9 cellular contexts compared by ENCODE assay signal in the genomic region with DNA sequence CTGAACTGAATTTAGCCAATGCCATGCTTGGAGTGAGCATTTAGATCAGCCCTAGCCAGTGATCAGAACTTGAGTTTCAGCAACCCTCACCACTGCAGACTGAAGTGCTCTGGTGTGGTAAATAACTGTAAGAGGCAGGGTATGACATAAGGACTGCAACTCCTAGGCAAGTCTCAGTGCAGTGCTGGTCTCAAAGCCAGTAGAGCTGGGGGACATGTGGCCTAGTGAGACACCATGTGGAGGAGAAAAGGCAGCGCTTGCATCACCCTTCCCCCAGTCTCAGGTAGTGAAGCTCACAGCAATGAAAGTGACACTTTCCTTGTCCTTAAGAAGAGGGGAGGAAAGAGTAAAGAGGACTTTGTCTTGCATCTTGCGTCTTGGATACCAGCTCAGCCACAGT.
DNase-seq lines count a peak whose midpoint lies in the region; ATAC-seq and TF ChIP-seq lines count a peak whose summit lies in the region.
"Had no signal": no experiment of that assay in that cellular context is flagged by ENCODE, and none has a peak within 500 bp of the region (broad histone marks: within the 10 kb centered on the region; RNA-seq: fewer than 3 reads in every experiment).

No MANE protein-coding gene starts in this region.

- no peaks in the 10 kb centered on the region for H3K4me1 ChIP-seq in KMS-11 (ENCODE audit: low read depth, poor library complexity, severe bottlenecking)
- H3K4me1 ChIP-seq in naive thymus-derived CD4-positive, alpha-beta T cell (ENCODE audit: control insufficient read depth in 2 of 2, insufficient read depth in 2 of 2, low read length in 2 of 2), result no peaks in the 10 kb centered on the region
- H3K4me1 ChIP-seq in GM23248 (ENCODE audit: insufficient read depth), result no peaks in the 10 kb centered on the region
- H3K4me1 ChIP-seq: adrenal gland had no signal

- CTCF ChIA-PET in naive thymus-derived CD4-positive, alpha-beta T cell (lab: Charles Lee), result no interaction called here
- CTCF ChIA-PET in activated CD8-positive, alpha-beta memory T cell treated with anti-CD3 and anti-CD28 coated beads, Interleukin-2, amount 10 ng/mL, durations not matched to agents 7 days and 5 days (lab: Charles Lee), result no interaction called here

- H3K27ac Mint-ChIP-seq in naive thymus-derived CD4-positive, alpha-beta T cell, result no peak overlapping the region
- no peak overlapping the region for H3K27ac Mint-ChIP-seq in activated CD8-positive, alpha-beta memory T cell treated with anti-CD3 and anti-CD28 coated beads, Interleukin-2, amount 10 ng/mL, durations not matched to agents 7 days and 5 days

- H3K4me3 ChIP-seq in KMS-11 (IDR thresholded peaks at IDR 0.05; ENCODE audit: insufficient read depth, low read depth, low read length), result no peak overlapping the region
- no peak overlapping the region for H3K4me3 ChIP-seq in WERI-Rb-1 (ENCODE audit: low read depth, low read length)
- H3K4me3 ChIP-seq in naive thymus-derived CD4-positive, alpha-beta T cell (ENCODE audit: low read length), result no peak overlapping the region
- H3K4me3 ChIP-seq in GM23248, result no peak overlapping the region
- H3K4me3 ChIP-seq: adrenal gland had no signal

- peak; percentile 22 for ATAC-seq in naive thymus-derived CD4-positive, alpha-beta T cell
- ATAC-seq in activated CD8-positive, alpha-beta memory T cell treated with anti-CD3 and anti-CD28 coated beads, Interleukin-2, amount 10 ng/mL, durations not matched to agents 7 days and 5 days, result no peak

- H3K4me2 ChIP-seq in KMS-11, result no peak overlapping the region
- H3K4me2 ChIP-seq in GM23248 (ENCODE audit: unreplicated experiment), result no peak overlapping the region

- H3K9me2 ChIP-seq in GM23248 (ENCODE audit: insufficient read depth), result no peaks in the 10 kb centered on the region

- no peaks in the 10 kb centered on the region for H3K79me2 ChIP-seq in KMS-11 (ENCODE audit: insufficient read depth, low read depth)
- no peaks in the 10 kb centered on the region for H3K79me2 ChIP-seq in GM23248 (ENCODE audit: insufficient read depth)

- TF ChIP-seq CTCF in GM13977 (IDR thresholded peaks at IDR 0.05; ENCODE audit: extremely low read depth, insufficient read depth, missing control alignments) (peak; percentile 30), KMS-11 (conservative IDR thresholded peaks at IDR 0.05; ENCODE audit: low read depth, low read length) (0 out of 2 replicates have a peak, but pooled peaks have one; percentile 19), WERI-Rb-1 (IDR thresholded peaks at IDR 0.05; ENCODE audit: low read depth, low read length) (peak; percentile 87)

- no peaks in the 10 kb centered on the region for H3K36me3 Mint-ChIP-seq in naive thymus-derived CD4-positive, alpha-beta T cell
- H3K36me3 Mint-ChIP-seq in activated CD8-positive, alpha-beta memory T cell treated with anti-CD3 and anti-CD28 coated beads, Interleukin-2, amount 10 ng/mL, durations not matched to agents 7 days and 5 days, result no peaks in the 10 kb centered on the region

- H3K27me3 Mint-ChIP-seq in naive thymus-derived CD4-positive, alpha-beta T cell, result no peaks in the 10 kb centered on the region
- H3K27me3 Mint-ChIP-seq in activated CD8-positive, alpha-beta memory T cell treated with anti-CD3 and anti-CD28 coated beads, Interleukin-2, amount 10 ng/mL, durations not matched to agents 7 days and 5 days, result no peaks in the 10 kb centered on the region

- in situ Hi-C loops in GM13977 (cut with MboI; ENCODE audit: low pct_unique_long_range_greater_than_20kb, low sequenced_read_pairs, unreplicated experiment) (no loop called here), GM23248 (cut with MboI) (no loop called here)

- peaks cover 0 to 12% (median 3%) of the 10 kb centered on the region in 11 donors for H3K9me3 Mint-ChIP-seq in naive thymus-derived CD4-positive, alpha-beta T cell
- H3K9me3 Mint-ChIP-seq in activated CD8-positive, alpha-beta memory T cell treated with anti-CD3 and anti-CD28 coated beads, Interleukin-2, amount 10 ng/mL, durations not matched to agents 7 days and 5 days (ENCODE audit: low read depth), result peaks cover 6% of the 10 kb centered on the region

- H4K20me1 ChIP-seq in KMS-11 (ENCODE audit: insufficient read depth) (no peaks in the 10 kb centered on the region), GM23248 (ENCODE audit: insufficient read depth) (no peaks in the 10 kb centered on the region)

- H3K36me3 ChIP-seq in KMS-11 (ENCODE audit: insufficient read depth), result no peaks in the 10 kb centered on the region
- no peaks in the 10 kb centered on the region for H3K36me3 ChIP-seq in WERI-Rb-1
- no peaks in the 10 kb centered on the region for H3K36me3 ChIP-seq in naive thymus-derived CD4-positive, alpha-beta T cell (ENCODE audit: control insufficient read depth in 2 of 3, insufficient read depth in 3 of 3, low read length in 3 of 3)
- H3K36me3 ChIP-seq in GM23248 (ENCODE audit: low read depth), result no peaks in the 10 kb centered on the region
- H3K36me3 ChIP-seq: adrenal gland had no signal

- H3K4me3 Mint-ChIP-seq in naive thymus-derived CD4-positive, alpha-beta T cell, result no peak overlapping the region
- no peak overlapping the region for H3K4me3 Mint-ChIP-seq in activated CD8-positive, alpha-beta memory T cell treated with anti-CD3 and anti-CD28 coated beads, Interleukin-2, amount 10 ng/mL, durations not matched to agents 7 days and 5 days

- H3K9ac ChIP-seq in KMS-11 (no peak overlapping the region), GM23248 (no peak overlapping the region)

- no peaks in the 10 kb centered on the region for H3K4me1 Mint-ChIP-seq in naive thymus-derived CD4-positive, alpha-beta T cell
- no peaks in the 10 kb centered on the region for H3K4me1 Mint-ChIP-seq in activated CD8-positive, alpha-beta memory T cell treated with anti-CD3 and anti-CD28 coated beads, Interleukin-2, amount 10 ng/mL, durations not matched to agents 7 days and 5 days

- POLR2A ChIA-PET in naive thymus-derived CD4-positive, alpha-beta T cell (lab: Charles Lee), result no interaction called here

- H3K9me3 ChIP-seq in WERI-Rb-1 (ENCODE audit: severe bottlenecking), result no peaks in the 10 kb centered on the region
- peaks cover 0 to 6% (median 0%) of the 10 kb centered on the region in 3 experiments for H3K9me3 ChIP-seq in naive thymus-derived CD4-positive, alpha-beta T cell (ENCODE audit: control insufficient read depth in 2 of 3, low read length in 3 of 3)
- H3K9me3 ChIP-seq in GM23248 (ENCODE audit: low read depth), result no peaks in the 10 kb centered on the region
- H3K9me3 ChIP-seq: adrenal gland had no signal

- no peaks in the 10 kb centered on the region for H3F3A ChIP-seq in GM23248 (ENCODE audit: insufficient read depth)

- 0 out of 2 replicates have a peak overlapping the region, but pooled peaks have one; percentile 11 for H2AFZ ChIP-seq in KMS-11 (ENCODE audit: low read depth)
- H2AFZ ChIP-seq in GM23248, result no peak overlapping the region

- no peaks in the 10 kb centered on the region for H3K27me3 ChIP-seq in KMS-11 (ENCODE audit: insufficient read depth, low read depth)
- H3K27me3 ChIP-seq in WERI-Rb-1 (ENCODE audit: insufficient read depth, low read depth, severe bottlenecking), result no peaks in the 10 kb centered on the region
- H3K27me3 ChIP-seq in naive thymus-derived CD4-positive, alpha-beta T cell (ENCODE audit: control insufficient read depth in 2 of 2, insufficient read depth in 2 of 2, low read length in 2 of 2), result no peaks in the 10 kb centered on the region
- no peaks in the 10 kb centered on the region for H3K27me3 ChIP-seq in GM23248 (replicated peaks; ENCODE audit: insufficient read depth)
- H3K27me3 ChIP-seq: adrenal gland had no signal

- intact Hi-C loops in naive thymus-derived CD4-positive, alpha-beta T cell (cut with micrococcal nuclease), result no loop called here

- H3K27ac ChIP-seq in KMS-11 (no peak overlapping the region), WERI-Rb-1 (no peak overlapping the region), GM23248 (no peak overlapping the region)
- no peak overlapping the region for H3K27ac ChIP-seq in naive thymus-derived CD4-positive, alpha-beta T cell (ENCODE audit: low read depth, low read length)
- H3K27ac ChIP-seq: adrenal gland had no signal

- 3 to 4% methylated on average over 2 of the region's 2 CpGs for WGBS in GM23248 (ENCODE audit: low coverage in 1 of 2, low lambda C conversion rate in 2 of 2, missing lambda C conversion rate in 2 of 2), 2 experiments

- no peak for DNase-seq in GM13977 (ENCODE audit: low spot score)
- peak; percentile 76 for DNase-seq in WERI-Rb-1
- DNase-seq in naive thymus-derived CD4-positive, alpha-beta T cell, result no peak
- no peak for DNase-seq in activated CD8-positive, alpha-beta memory T cell treated with anti-CD3 and anti-CD28 coated beads, Interleukin-2, amount 10 ng/mL, durations not matched to agents 7 days and 5 days
- no peak for DNase-seq in GM23248
- no peak for DNase-seq in T1000 (lab: John Stamatoyannopoulos, UW)
- DNase-seq in stimulated activated CD4-positive, alpha-beta T cell treated with anti-CD3 and anti-CD28 coated beads, Interleukin-4, amount 100 ng/mL, for 4 hours, result no peak

Comparison
In these comparisons a context has a peak if more than half of its experiments do, and no peak if none do; other contexts are left out.
1. CTCF ChIP-seq: peak in every context shown above with its lines; median percentile 87 in WERI-Rb-1; 30 in GM13977; 19 in KMS-11.